ENCODE assay signal across 8 cellular contexts in the genomic region with DNA sequence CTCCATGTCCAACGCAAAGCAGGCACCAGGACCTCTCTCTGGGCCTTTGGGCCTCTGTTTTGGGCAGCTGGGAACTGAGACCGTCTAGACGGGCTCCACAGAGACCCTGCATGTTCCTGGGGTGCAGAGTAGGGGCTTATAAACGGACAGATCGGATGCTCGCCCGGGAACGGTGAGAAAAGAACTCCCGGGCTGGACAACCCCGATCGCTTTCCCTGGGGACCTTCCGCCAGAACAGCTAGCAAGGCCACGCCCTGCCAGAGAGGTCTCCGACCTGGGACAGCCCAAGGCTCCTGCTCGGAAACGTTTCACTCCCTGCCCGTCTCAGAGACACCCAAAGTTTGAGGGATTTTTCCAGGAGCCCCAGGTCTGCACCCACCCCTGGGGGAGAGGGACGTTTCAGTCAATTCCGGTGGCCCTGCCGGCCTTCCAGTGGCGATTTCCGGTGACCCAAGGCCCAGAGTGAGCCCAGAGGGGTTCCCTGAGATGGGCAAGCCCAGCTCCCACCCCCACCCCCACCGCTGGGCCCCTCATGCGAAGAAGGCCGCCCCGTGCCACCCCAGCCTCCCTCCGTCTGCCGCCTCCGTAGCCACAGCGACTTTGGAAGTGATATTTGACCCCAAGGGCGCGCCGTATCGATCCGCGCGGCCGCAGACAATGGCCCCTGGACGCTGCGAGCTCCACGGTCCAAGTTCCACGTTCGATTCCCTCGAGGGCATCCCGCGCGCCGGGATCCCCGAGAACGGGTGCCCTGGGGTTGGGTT. TPM values are rescaled to one million over a fixed set of nuclear protein-coding genes. Genes with fewer than 3 reads are reported as not detected.
DNase-seq lines count a peak whose midpoint lies in the region; TF ChIP-seq lines count a peak whose summit lies in the region.

No MANE protein-coding gene starts in this region.

- POLR2A ChIA-PET in SK-N-SH (lab: Yijun Ruan, JAX): interaction anchor here (1.4 to 3.7 kb wide), 5 partner anchors 9 to 61 kb away, joined by 3 to 15 read pairs (median 5); partner anchors contain the start of genes ANKLE1, BABAM1, MRPL34 and USE1

- in situ Hi-C loops in G401 (cut with HindIII; ENCODE audit: low sequenced_read_pairs): no loop called here

- peak overlapping the region; percentile 92 to 97 for H3K4me3 ChIP-seq in SK-N-SH (ENCODE audit: low read depth in 2 of 2, low read length in 1 of 2)
- peak overlapping the region; percentile 91 to 94 for H3K4me3 ChIP-seq in esophagus (ENCODE audit: low read depth in 1 of 2, low read length in 2 of 2)

- no peaks in the 10 kb centered on the region for H3K9me2 ChIP-seq in SK-N-SH

- H3K27me3 Mint-ChIP-seq in nephron (ENCODE audit: low read depth): peaks cover 8% of the 10 kb centered on the region

- peak overlapping the region; percentile 67 for H3K9ac ChIP-seq in SK-N-SH

- H3F3A ChIP-seq in SK-N-SH (replicated peaks; ENCODE audit: insufficient read depth): peaks cover 11% of the 10 kb centered on the region

- no peak for TF ChIP-seq RAD21 in SK-N-SH (IDR thresholded peaks at IDR 0.05; ENCODE audit: low read length)

- DNase-seq in DMS53 (lab: John Stamatoyannopoulos, UW) (peak; percentile 63), DMS53 treated with DMSO at 0.1 percent for 48 hours (lab: John Stamatoyannopoulos, UW; ENCODE audit: unreplicated experiment) (no peak), SK-N-SH (peak; percentile 71), G401 (ENCODE audit: low spot score) (no peak), OCI-M2 (lab: John Stamatoyannopoulos, UW; ENCODE audit: unreplicated experiment) (no peak), NCI-H1436 (lab: John Stamatoyannopoulos, UW) (no peak)

- H3K4me1 ChIP-seq in SK-N-SH (ENCODE audit: control insufficient read depth in 1 of 2, insufficient read depth in 2 of 2, low read depth in 1 of 2, low read length in 1 of 2) (peaks cover 6 to 27% of the 10 kb centered on the region in 2 experiments; a peak in 2 of 4 replicates), esophagus (ENCODE audit: control insufficient read depth in 2 of 2, insufficient read depth in 2 of 2, low read length in 1 of 2) (peaks cover 15 to 22% of the 10 kb centered on the region in 2 donors)

- no peaks in the 10 kb centered on the region for H3K9me3 ChIP-seq in SK-N-SH
- H3K9me3 ChIP-seq in esophagus (ENCODE audit: control insufficient read depth in 2 of 2, insufficient read depth in 1 of 2, low read depth in 1 of 2, low read length in 1 of 2): no peaks in the 10 kb centered on the region

- peaks cover 37% of the 10 kb centered on the region for H3K4me1 Mint-ChIP-seq in nephron

- peaks cover 3 to 7% of the 10 kb centered on the region in 2 experiments for H3K36me3 ChIP-seq in SK-N-SH (replicated peaks in 1 of 2; ENCODE audit: control insufficient read depth in 1 of 2, insufficient read depth in 2 of 2, low read length in 1 of 2)
- peaks cover 4% of the 10 kb centered on the region in 2 donors for H3K36me3 ChIP-seq in esophagus (ENCODE audit: control insufficient read depth in 2 of 2, insufficient read depth in 2 of 2, low read length in 1 of 2)

- H3K79me2 ChIP-seq in SK-N-SH (ENCODE audit: insufficient read depth): peaks cover 60% of the 10 kb centered on the region

- TF ChIP-seq CTCF in SK-N-SH (IDR thresholded peaks at IDR 0.05) (no peak), nephron (IDR thresholded peaks at IDR 0.05; ENCODE audit: unreplicated experiment in 3 of 3) (no peak)

- peak overlapping the region; percentile 87 to 94 (median 90) for H3K27ac Mint-ChIP-seq in nephron

- peak overlapping the region; percentile 99 for H3K4me2 ChIP-seq in SK-N-SH

- TF ChIP-seq EP300 in SK-N-SH (IDR thresholded peaks at IDR 0.05; ENCODE audit: borderline replicate concordance in 1 of 2, low read depth in 1 of 2, low read length in 1 of 2): no peak

- H3K27me3 ChIP-seq in SK-N-SH (ENCODE audit: insufficient read depth) (no peaks in the 10 kb centered on the region), esophagus (ENCODE audit: control insufficient read depth in 1 of 2, insufficient read depth in 2 of 2, low read length in 2 of 2) (no peaks in the 10 kb centered on the region)

- H4K20me1 ChIP-seq in SK-N-SH (ENCODE audit: insufficient read depth): peaks cover 16% of the 10 kb centered on the region; the same call in 1 of the 2 replicates

- CTCF ChIA-PET in SK-N-SH (lab: Yijun Ruan, JAX): interaction anchor here (1.1 to 3.1 kb wide), 4 partner anchors 8 to 39 kb away, joined by 3 to 13 read pairs (median 4); no protein-coding TSS in a partner anchor

- H3K4me3 Mint-ChIP-seq in nephron: peak overlapping the region; percentile 90 to 94 (median 93)

- no peaks in the 10 kb centered on the region for H3K36me3 Mint-ChIP-seq in nephron (ENCODE audit: low read depth)

- no peaks in the 10 kb centered on the region for H3K9me3 Mint-ChIP-seq in nephron

- H3K27ac ChIP-seq in SK-N-SH (ENCODE audit: low read depth in 2 of 2, low read length in 1 of 2): peak overlapping the region; percentile 34 to 81; a peak in 3 of 4 replicates
- H3K27ac ChIP-seq in esophagus (ENCODE audit: low read depth in 2 of 2, low read length in 1 of 2): peak overlapping the region; percentile 83 to 95

- WGBS in SK-N-SH (ENCODE audit: low lambda C conversion rate): 0% methylated on average over 15 of the region's 50 CpGs
- WGBS in esophagus, 2 donors: 11 to 13% methylated on average over 49 to 50 of the region's 50 CpGs

- H2AFZ ChIP-seq in SK-N-SH (ENCODE audit: low read depth): peak overlapping the region; percentile 46; the same call in 1 of the 2 replicates

TF ChIP-seq in SK-N-SH, 30 proteins besides CTCF, POLR2A, EP300 and RAD21 (continues in another document):
- TF ChIP-seq REST (IDR thresholded peaks at IDR 0.05; ENCODE audit: low read depth, low read length) (0 out of 2 replicates have a peak, but pooled peaks have one; percentile 9), GABPA (IDR thresholded peaks at IDR 0.05; ENCODE audit: low read depth) (peak; percentile 59), TEAD4 (IDR thresholded peaks at IDR 0.05; ENCODE audit: borderline replicate concordance, insufficient read depth) (no peak), EZH2phosphoT487 (IDR thresholded peaks at IDR 0.05; ENCODE audit: borderline replicate concordance, low read depth) (no peak), NRF1 (IDR thresholded peaks at IDR 0.05; ENCODE audit: low read depth, low read length) (no peak), MAX (IDR thresholded peaks at IDR 0.05; ENCODE audit: low read depth) (peak; percentile 26; the same call in 1 of the 2 replicates), MXI1 (IDR thresholded peaks at IDR 0.05; ENCODE audit: low read depth, low read length) (0 out of 2 replicates have a peak, but pooled peaks have one; percentile 15)

RNA-seq across cellular contexts. Expression of gene NR2F6, which starts 1.7 kb away (rescaled TPM):
- polyA plus RNA-seq in SK-N-SH (2012; rRNA removed): 31.7 and 37.3 TPM in 2 replicates
- 16.0 and 27.7 TPM in 2 replicates for polyA plus RNA-seq in SK-N-SH (2012; cell fraction: cytosol; rRNA removed)
- polyA plus RNA-seq in SK-N-SH (2012; cell fraction: nucleus; rRNA removed): 33.4 and 46.3 TPM in 2 replicates
- 10 to 100 TPM; 33.3 to 45.5 TPM for polyA plus RNA-seq in esophagus
- total RNA-seq in G401 (2014; rRNA removed; shearing (Covaris generic)): 232 and 271 TPM in 2 replicates

RNA-seq across cellular contexts. Expression of gene OCEL1, which starts 18.0 kb away (rescaled TPM):
- polyA plus RNA-seq in SK-N-SH (2012; rRNA removed) (9.1 and 9.8 TPM in 2 replicates), esophagus (10 to 100 TPM in 1 of 2 donors, 1 to 10 TPM in 1; 7.9 to 12.7 TPM)
- 6.5 and 8.9 TPM in 2 replicates for polyA plus RNA-seq in SK-N-SH (2012; cell fraction: cytosol; rRNA removed)
- polyA plus RNA-seq in SK-N-SH (2012; cell fraction: nucleus; rRNA removed): 18.3 and 24.7 TPM in 2 replicates
- 14.8 and 21.7 TPM in 2 replicates for total RNA-seq in G401 (2014; rRNA removed; shearing (Covaris generic))

RNA-seq across cellular contexts. Expression of gene USHBP1, which starts 20.5 kb away (rescaled TPM):
- polyA plus RNA-seq in SK-N-SH (2012; rRNA removed): 0.03 and 0.05 TPM in 2 replicates
- polyA plus RNA-seq in SK-N-SH (2012; cell fraction: cytosol; rRNA removed): 0.01 TPM in 2 replicates
- 0.02 and 0.06 TPM in 2 replicates for polyA plus RNA-seq in SK-N-SH (2012; cell fraction: nucleus; rRNA removed)
- polyA plus RNA-seq in esophagus: 1 to 10 TPM; 1.5 to 2.9 TPM
- total RNA-seq in G401 (2014; rRNA removed; shearing (Covaris generic)): 0.41 and 4.9 TPM in 2 replicates

RNA-seq across cellular contexts. Expression of gene BABAM1, which starts 23.2 kb away (rescaled TPM):
- polyA plus RNA-seq in SK-N-SH (2012; rRNA removed): 192 TPM in 2 replicates
- polyA plus RNA-seq in SK-N-SH (2012; cell fraction: cytosol; rRNA removed): 112 and 137 TPM in 2 replicates
- polyA plus RNA-seq in SK-N-SH (2012; cell fraction: nucleus; rRNA removed): 286 and 348 TPM in 2 replicates
- 10 to 100 TPM; 39.1 to 52.7 TPM for polyA plus RNA-seq in esophagus
- total RNA-seq in G401 (2014; rRNA removed; shearing (Covaris generic)): 166 and 237 TPM in 2 replicates

RNA-seq across cellular contexts. Expression of gene USE1, which starts 28.9 kb away (rescaled TPM):
- 63.9 and 81.8 TPM in 2 replicates for polyA plus RNA-seq in SK-N-SH (2012; rRNA removed)
- polyA plus RNA-seq in SK-N-SH (2012; cell fraction: cytosol; rRNA removed): 50.5 and 51.0 TPM in 2 replicates
- polyA plus RNA-seq in SK-N-SH (2012; cell fraction: nucleus; rRNA removed): 75.2 and 100 TPM in 2 replicates
- polyA plus RNA-seq in esophagus: 10 to 100 TPM; 32.8 to 37.7 TPM
- 22.0 and 29.7 TPM in 2 replicates for total RNA-seq in G401 (2014; rRNA removed; shearing (Covaris generic))

Comparison
In these comparisons a context has a peak if more than half of its experiments do, and no peak if none do; other contexts are left out.
1. DNase-seq: peak in DMS53 (single experiment) and SK-N-SH (single experiment); none in DMS53 treated with DMSO at 0.1 percent for 48 hours (single experiment), G401 (single experiment), OCI-M2 (single experiment) and NCI-H1436 (single experiment).